ENCODE assay signal across 19 cellular contexts in genomic region chr3:137687181-137687880, GRCh38.
DNase-seq lines count a peak whose midpoint lies in the region; ATAC-seq and TF ChIP-seq lines count a peak whose summit lies in the region.
"Had no signal": no experiment of that assay in that cellular context is flagged by ENCODE, and none has a peak within 500 bp of the region (broad histone marks: within the 10 kb centered on the region; RNA-seq: fewer than 3 reads in every experiment).

No MANE protein-coding gene starts in this region.

- no peak overlapping the region for H3K9ac ChIP-seq in mesendoderm (ENCODE audit: low read length)
- H3K9ac ChIP-seq: BLaER1, KMS-11 had no signal

- H4K5ac ChIP-seq in mesendoderm (ENCODE audit: low read length) = no peak overlapping the region

- H3K9me3 ChIP-seq in sigmoid colon = no peaks in the 10 kb centered on the region
- H3K9me3 ChIP-seq: BLaER1 had no signal

- H3K27me3 ChIP-seq in GM23338 (ENCODE audit: insufficient read depth) (no peaks in the 10 kb centered on the region), mesendoderm (ENCODE audit: insufficient read depth, low read length, poor library complexity) (no peaks in the 10 kb centered on the region), sigmoid colon (no peaks in the 10 kb centered on the region)
- H3K27me3 ChIP-seq: BLaER1 had no signal

- H3K9me2 ChIP-seq in GM23338 (ENCODE audit: insufficient read depth) = peaks cover 6% of the 10 kb centered on the region; the same call in 1 of the 2 replicates

- in situ Hi-C loops in SK-MEL-5 (cut with HindIII; ENCODE audit: low pct_unique_long_range_greater_than_20kb, low sequenced_read_pairs) = no loop called here

- no peak overlapping the region for H3K4me3 Mint-ChIP-seq in GM23338
- H3K4me3 Mint-ChIP-seq: CD4-positive, alpha-beta memory T cell had no signal

- H3K79me2 ChIP-seq in GM23338 (replicated peaks; ENCODE audit: insufficient read depth) (no peaks in the 10 kb centered on the region), mesendoderm (ENCODE audit: control insufficient read depth, insufficient read depth, low read length) (no peaks in the 10 kb centered on the region)

- DNase-seq in NCI-H82 (lab: John Stamatoyannopoulos, UW) (peak; percentile 75), NCI-H82 treated with DMSO at 0.1 percent for 48 hours (lab: John Stamatoyannopoulos, UW; ENCODE audit: unreplicated experiment) (no peak), GM23338 (ENCODE audit: low spot score) (peak; percentile 5), SK-MEL-5 (ENCODE audit: low read depth, low spot score) (peak; percentile 44), mesendoderm (peak; percentile 11), sigmoid colon (no peak), SIG-M5 treated with dmso at 0.1 percent for 504 hours (lab: John Stamatoyannopoulos, UW; ENCODE audit: unreplicated experiment) (no peak)
- DNase-seq: CD4-positive, alpha-beta memory T cell; DND-41; HCEC 1CT; NCI-H146; NCI-H2029 treated with DMSO at 0.1 percent for 48 hours; NCI-H526; SHP77 treated with DMSO at 0.1 percent for 48 hours; SW 1271; T-helper 2 cell had no signal

- no peak overlapping the region for H3K18ac ChIP-seq in mesendoderm (ENCODE audit: low read length)

- no peak for ATAC-seq in GM23338

- H3K4me1 ChIP-seq in GM23338 (ENCODE audit: insufficient read depth) (no peaks in the 10 kb centered on the region), mesendoderm (ENCODE audit: control insufficient read depth, low read depth, low read length) (peaks cover 5% of the 10 kb centered on the region), sigmoid colon (no peaks in the 10 kb centered on the region)
- H3K4me1 ChIP-seq: BLaER1 had no signal

- H3K23ac ChIP-seq in mesendoderm (ENCODE audit: low read length) = no peak overlapping the region

- H2BK15ac ChIP-seq in mesendoderm (replicated peaks; ENCODE audit: low read depth) = no peak overlapping the region

- H4K20me1 ChIP-seq in GM23338 (replicated peaks; ENCODE audit: insufficient read depth) = no peaks in the 10 kb centered on the region
- H4K20me1 ChIP-seq: BLaER1 had no signal

- H3K27ac Mint-ChIP-seq in GM23338 = no peak overlapping the region
- H3K27ac Mint-ChIP-seq: CD4-positive, alpha-beta memory T cell had no signal

- no peaks in the 10 kb centered on the region for H3F3A ChIP-seq in GM23338 (replicated peaks; ENCODE audit: low read depth)

- no peaks in the 10 kb centered on the region for H3K4me1 Mint-ChIP-seq in GM23338
- H3K4me1 Mint-ChIP-seq: CD4-positive, alpha-beta memory T cell had no signal

- H3K9me3 Mint-ChIP-seq in GM23338 = no peaks in the 10 kb centered on the region

- H2AK5ac ChIP-seq in mesendoderm (ENCODE audit: low read length) = no peak overlapping the region

- no peaks in the 10 kb centered on the region for H3K36me3 ChIP-seq in GM23338 (ENCODE audit: insufficient read depth)
- no peaks in the 10 kb centered on the region for H3K36me3 ChIP-seq in mesendoderm (ENCODE audit: control insufficient read depth, insufficient read depth, low read length)
- no peaks in the 10 kb centered on the region for H3K36me3 ChIP-seq in sigmoid colon
- H3K36me3 ChIP-seq: BLaER1 had no signal

- no peak for TF ChIP-seq EP300 in sigmoid colon (IDR thresholded peaks at IDR 0.05)

- intact Hi-C loops in sigmoid colon (cut with DNase I) = no loop called here

- no CpG with 5 or more reads among the region's 4 CpGs for WGBS in mesendoderm (ENCODE audit: extremely low coverage, insufficient coverage, low lambda C conversion rate)
- 44 to 62% methylated on average over 4 of the region's 4 CpGs for WGBS in sigmoid colon, 2 donors

- H3K4me2 ChIP-seq in GM23338 (no peak overlapping the region), mesendoderm (ENCODE audit: low read length) (no peak overlapping the region)
- H3K4me2 ChIP-seq: BLaER1, KMS-11 had no signal

- no peak overlapping the region for H2AFZ ChIP-seq in GM23338

- H4K8ac ChIP-seq in mesendoderm (ENCODE audit: low read depth, low read length) = no peak overlapping the region

- H3K4ac ChIP-seq in mesendoderm (ENCODE audit: low read depth, low read length) = no peak overlapping the region

- no peak for TF ChIP-seq CTCF in GM23338 (conservative IDR thresholded peaks at IDR 0.05; ENCODE audit: low read depth in 2 of 2)
- no peak for TF ChIP-seq CTCF in sigmoid colon (IDR thresholded peaks at IDR 0.05)

- H3K56ac ChIP-seq in mesendoderm (ENCODE audit: low read length) = no peak overlapping the region

- no peaks in the 10 kb centered on the region for H3K79me1 ChIP-seq in mesendoderm (ENCODE audit: low read length)

- H3K36me3 Mint-ChIP-seq in GM23338 (ENCODE audit: low read depth) = no peaks in the 10 kb centered on the region
- H3K36me3 Mint-ChIP-seq: CD4-positive, alpha-beta memory T cell had no signal

- TF ChIP-seq POLR2A in sigmoid colon (IDR thresholded peaks at IDR 0.05) = no peak

- no peaks in the 10 kb centered on the region for H3K27me3 Mint-ChIP-seq in GM23338 (ENCODE audit: insufficient read depth, low read depth, poor library complexity)
- H3K27me3 Mint-ChIP-seq: CD4-positive, alpha-beta memory T cell had no signal

- H2BK120ac ChIP-seq in mesendoderm (ENCODE audit: low read depth, low read length) = no peak overlapping the region

- no peak overlapping the region for H3K4me3 ChIP-seq in GM23338
- no peak overlapping the region for H3K4me3 ChIP-seq in mesendoderm (ENCODE audit: low read length)
- no peak overlapping the region for H3K4me3 ChIP-seq in sigmoid colon
- H3K4me3 ChIP-seq: BLaER1 had no signal

- H3K27ac ChIP-seq in GM23338 (ENCODE audit: low read depth) (no peak overlapping the region), mesendoderm (ENCODE audit: low read depth, low read length) (no peak overlapping the region), sigmoid colon (no peak overlapping the region)
- H3K27ac ChIP-seq: BLaER1, HL-60, KMS-11 had no signal

- H2BK5ac ChIP-seq in mesendoderm (ENCODE audit: low read length) = no peak overlapping the region

TF ChIP-seq in GM23338, 12 proteins besides CTCF, POLR2A, EP300 and RAD21:
- TF ChIP-seq EZH2phosphoT487 (IDR thresholded peaks at IDR 0.05; ENCODE audit: unreplicated experiment) = no peak
- TF ChIP-seq POLR2AphosphoS5 (IDR thresholded peaks at IDR 0.05; ENCODE audit: low read depth) = no peak
- TF ChIP-seq ETS1 (IDR thresholded peaks at IDR 0.05) = no peak
- TF ChIP-seq ZNF114 (CRISPR knock-in tag; IDR thresholded peaks at IDR 0.05) = no peak
- TF ChIP-seq NANOG (IDR thresholded peaks at IDR 0.05; ENCODE audit: borderline replicate concordance) = no peak
- no peak for TF ChIP-seq REST (IDR thresholded peaks at IDR 0.05; ENCODE audit: unreplicated experiment)
- TF ChIP-seq ZNF331 (CRISPR knock-in tag; IDR thresholded peaks at IDR 0.05; ENCODE audit: low read depth) = no peak

Comparison
In these comparisons a context has a peak if more than half of its experiments do, and no peak if none do; other contexts are left out.
1. DNase-seq: peak in NCI-H82 (single experiment), GM23338 (single experiment), SK-MEL-5 (single experiment) and mesendoderm (single experiment); none in NCI-H82 treated with DMSO at 0.1 percent for 48 hours (single experiment), sigmoid colon (single experiment) and SIG-M5 treated with dmso at 0.1 percent for 504 hours (single experiment).